13 cellular contexts compared by ENCODE assay signal in the genomic region with DNA sequence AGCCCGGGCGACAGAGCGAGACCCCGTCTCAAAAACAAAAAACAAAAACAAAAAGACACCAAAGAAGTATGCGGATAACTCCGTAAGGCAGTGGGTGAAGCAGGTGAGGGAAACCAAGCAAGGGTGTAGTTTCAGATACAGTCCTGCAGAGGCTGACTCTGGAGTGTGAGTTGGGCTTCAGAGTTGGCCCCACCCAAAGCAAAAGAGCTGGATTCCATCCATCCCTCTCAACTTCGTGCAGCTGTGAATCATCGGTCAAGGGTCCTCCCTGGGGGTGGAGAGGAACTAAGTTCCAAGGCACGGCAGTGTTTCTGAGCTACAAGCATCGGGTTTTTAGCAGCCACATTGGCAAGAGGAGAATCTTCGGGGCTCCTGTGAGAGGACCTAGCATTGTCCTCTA. TPM values are rescaled to one million over a fixed set of nuclear protein-coding genes. Genes with fewer than 3 reads are reported as not detected.
DNase-seq lines count a peak whose midpoint lies in the region; ATAC-seq, FAIRE-seq and TF ChIP-seq lines count a peak whose summit lies in the region.
"Had no signal": no experiment of that assay in that cellular context is flagged by ENCODE, and none has a peak within 500 bp of the region (broad histone marks: within the 10 kb centered on the region; RNA-seq: fewer than 3 reads in every experiment).

No MANE protein-coding gene starts in this region.

- peaks cover 16% of the 10 kb centered on the region for H3K36me3 Mint-ChIP-seq in Caco-2 (ENCODE audit: insufficient read depth, unreplicated experiment)

- POLR2A ChIA-PET in Caco-2 (lab: Charles Lee) (interaction anchor here (0.5 to 0.9 kb wide), 4 partner anchors 37 to 647 kb away, joined by 3 read pairs; no protein-coding TSS in a partner anchor), K562 (lab: Yijun Ruan, JAX) (no interaction called here)

- no peak overlapping the region for H2AFZ ChIP-seq in K562 (ENCODE audit: low read depth, low read length)

- peak overlapping the region; percentile 77 for H3K4me3 Mint-ChIP-seq in Caco-2 (ENCODE audit: unreplicated experiment)

- H3K9ac ChIP-seq in K562 (ENCODE audit: insufficient read depth in 1 of 2, low read depth in 2 of 2, low read length in 2 of 2) = no peak overlapping the region

- in situ Hi-C loops in K562 (cut with MboI) = no loop called here

- H3K36me3 ChIP-seq in Caco-2 (ENCODE audit: control insufficient read depth, insufficient read depth, low read length) (no peaks in the 10 kb centered on the region), K562 (ENCODE audit: control insufficient read depth, insufficient read depth, low read length) (no peaks in the 10 kb centered on the region)
- H3K36me3 ChIP-seq: left lung had no signal

- intact Hi-C loops in Caco-2 (cut with micrococcal nuclease; ENCODE audit: unreplicated experiment) (loop anchor here (2.0 to 10.0 kb wide), 2 partner anchors 122 to 620 kb away; a partner anchor contains a TSS), K562 (cut with micrococcal nuclease) (no loop called here)

- TF ChIP-seq RAD21 in K562 (CRISPR knock-in tag; conservative IDR thresholded peaks at IDR 0.05 in 1 of 2, IDR thresholded peaks at IDR 0.05 in 1 of 2) = no peak

- CTCF ChIA-PET in Caco-2 (lab: Charles Lee) = interaction anchor here (1.0 kb wide), 1 partner anchor 24 kb away, joined by 3 read pairs; no protein-coding TSS in a partner anchor
- CTCF ChIA-PET in K562 (lab: Yijun Ruan, JAX; ENCODE audit: low intra/inter-chr PET ratio) = no interaction called here

- BruUV-seq in Caco-2 (replicated peaks; lab: Mats Ljungman, UMichigan) (no TSS peak), K562 (replicated peaks; lab: Mats Ljungman, UMichigan) (no TSS peak)

- no peak for FAIRE-seq in K562 (lab: Jason Lieb, UNC)
- FAIRE-seq: GM12891 had no signal

- no peaks in the 10 kb centered on the region for H3K79me2 ChIP-seq in K562 (ENCODE audit: control insufficient read depth, insufficient read depth, low read length)

- peak; percentile 65 for ATAC-seq in K562
- ATAC-seq in omental fat pad (ENCODE audit: low FRiP score) = peak; percentile 43
- no peak for ATAC-seq in HG02938 (IDR thresholded peaks at IDR 0.05; ENCODE audit: unreplicated experiment)
- ATAC-seq: left lung had no signal

- H3K9me3 Mint-ChIP-seq in Caco-2 (ENCODE audit: unreplicated experiment) = no peaks in the 10 kb centered on the region

- no peaks in the 10 kb centered on the region for H3K27me3 ChIP-seq in Caco-2 (replicated peaks; ENCODE audit: control insufficient read depth, insufficient read depth, low read length)
- no peaks in the 10 kb centered on the region; a peak in 1 of 5 replicates for H3K27me3 ChIP-seq in K562 (ENCODE audit: control insufficient read depth in 2 of 2, insufficient read depth in 2 of 2, low read length in 2 of 2)

- H3K4me1 ChIP-seq in Caco-2 (peaks cover 33% of the 10 kb centered on the region), K562 (replicated peaks in 1 of 2; ENCODE audit: control insufficient read depth in 2 of 2, insufficient read depth in 2 of 2, low read length in 2 of 2) (no peaks in the 10 kb centered on the region)
- H3K4me1 ChIP-seq: left lung had no signal

- H3K4me3 ChIP-seq in Caco-2 (ENCODE audit: low read depth, low read length) (peak overlapping the region; percentile 40), K562 (no peak overlapping the region)
- H3K4me3 ChIP-seq: left lung had no signal

- TF ChIP-seq POLR2A in K562 (conservative IDR thresholded peaks at IDR 0.05) = no peak

- no peak overlapping the region for H3K27ac ChIP-seq in K562 (ENCODE audit: extremely low read depth, low read depth, low read length)
- H3K27ac ChIP-seq: left lung had no signal

- H3K4me2 ChIP-seq in K562 (ENCODE audit: insufficient read depth, low read length) = no peak overlapping the region

- H3K9me3 ChIP-seq in Caco-2 (no peaks in the 10 kb centered on the region), K562 (replicated peaks; ENCODE audit: control insufficient read depth, insufficient read depth, low read depth, low read length) (no peaks in the 10 kb centered on the region)
- H3K9me3 ChIP-seq: left lung had no signal

- TF ChIP-seq CTCF in Caco-2 (IDR thresholded peaks at IDR 0.05; ENCODE audit: insufficient read depth in 1 of 2, low read depth in 1 of 2, low read length in 1 of 2, severe bottlenecking in 1 of 2, unreplicated experiment in 1 of 2) = peak in 1 of 2 experiments; percentile 47
- no peak for TF ChIP-seq CTCF in K562 (IDR thresholded peaks at IDR 0.05 in 2 of 3, conservative IDR thresholded peaks at IDR 0.05 in 1 of 3; ENCODE audit: insufficient read depth in 2 of 3, low read depth in 1 of 3, low read length in 3 of 3)
- no peak for TF ChIP-seq CTCF in omental fat pad (IDR thresholded peaks at IDR 0.05)

- no peak for TF ChIP-seq EP300 in K562 (IDR thresholded peaks at IDR 0.05; ENCODE audit: low read length)

- DNase-seq in Caco-2 (peak; percentile 77 to 84), HT1080 (ENCODE audit: low read depth) (peak; percentile 36), K562 (ENCODE audit: extremely low read depth in 1 of 4, low spot score in 3 of 4) (peak in 2 of 4 experiments; percentile 3 to 6), omental fat pad (ENCODE audit: low spot score) (no peak), NCI-H2196 treated with DMSO at 0.1 percent for 48 hours (lab: John Stamatoyannopoulos, UW; ENCODE audit: unreplicated experiment) (no peak), GF-D8 (lab: John Stamatoyannopoulos, UW) (no peak)
- DNase-seq: head of caudate nucleus, left lung, NCI-H2227 treated with DMSO at 0.1 percent for 48 hours, OCI-M1 had no signal

- 0% methylated on average over 11 of the region's 11 CpGs for WGBS in K562 (ENCODE audit: insufficient coverage, low coverage, missing lambda C conversion rate)

- no peaks in the 10 kb centered on the region for H3K27me3 Mint-ChIP-seq in Caco-2 (ENCODE audit: insufficient read depth, unreplicated experiment)

- H3K9me1 ChIP-seq in K562 (ENCODE audit: control insufficient read depth, insufficient read depth, low read length) = no peaks in the 10 kb centered on the region

- H4K20me1 ChIP-seq in K562 (replicated peaks; ENCODE audit: control insufficient read depth, insufficient read depth, low read length) = no peaks in the 10 kb centered on the region

- H3K27ac Mint-ChIP-seq in Caco-2 (ENCODE audit: unreplicated experiment) = peak overlapping the region; percentile 92

- peaks cover 16% of the 10 kb centered on the region for H3K4me1 Mint-ChIP-seq in Caco-2 (ENCODE audit: low read depth, unreplicated experiment)

TF ChIP-seq in K562, 482 proteins besides CTCF, POLR2A, EP300 and RAD21 (continues in another document):
- TF ChIP-seq ZNF445 (CRISPR knock-in tag; IDR thresholded peaks at IDR 0.05; ENCODE audit: low read depth) (no peak), ZNF431 (CRISPR knock-in tag; IDR thresholded peaks at IDR 0.05) (no peak), RBFOX2 (IDR thresholded peaks at IDR 0.05; ENCODE audit: low read depth, low read length) (no peak), PHF20 (IDR thresholded peaks at IDR 0.05; ENCODE audit: partially characterized antibody) (no peak), CHD1 (IDR thresholded peaks at IDR 0.05; ENCODE audit: low read length) (no peak)
- TF ChIP-seq, protein P1, sequence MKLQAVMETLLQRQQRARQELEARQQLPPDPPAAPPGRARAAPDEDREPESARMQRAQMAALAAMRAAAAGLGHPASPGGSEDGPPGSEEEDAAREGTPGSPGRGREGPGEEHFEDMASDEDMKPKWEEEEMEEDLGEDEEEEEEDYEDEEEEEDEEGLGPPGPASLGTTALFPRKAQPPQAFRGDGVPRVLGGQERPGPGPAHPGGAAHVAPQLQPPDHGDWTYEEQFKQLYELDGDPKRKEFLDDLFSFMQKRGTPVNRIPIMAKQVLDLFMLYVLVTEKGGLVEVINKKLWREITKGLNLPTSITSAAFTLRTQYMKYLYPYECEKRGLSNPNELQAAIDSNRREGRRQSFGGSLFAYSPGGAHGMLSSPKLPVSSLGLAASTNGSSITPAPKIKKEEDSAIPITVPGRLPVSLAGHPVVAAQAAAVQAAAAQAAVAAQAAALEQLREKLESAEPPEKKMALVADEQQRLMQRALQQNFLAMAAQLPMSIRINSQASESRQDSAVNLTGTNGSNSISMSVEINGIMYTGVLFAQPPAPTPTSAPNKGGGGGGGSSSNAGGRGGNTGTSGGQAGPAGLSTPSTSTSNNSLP (IDR thresholded peaks at IDR 0.05; ENCODE audit: borderline replicate concordance, low read depth, low read length) = no peak

RNA-seq across cellular contexts. Expression of a gene that starts 43.9 kb away (rescaled TPM):
- total RNA-seq in Caco-2 (2022) (not detected in 2 replicates), K562 (2014; rRNA removed) (not detected in 2 replicates), K562 (2014; rRNA removed; fragmentation: Illumina TruSeq; extraction: Trizol) (not detected in 2 replicates), K562 (2015; rRNA removed; fragmentation: Illumina TruSeq; extraction: Trizol) (not detected in 2 replicates), K562 (2021) (not detected in 2 replicates), omental fat pad (not detected)
- not detected in 2 replicates for total RNA-seq in HT1080 (2014; rRNA removed; shearing (Covaris generic))
- not detected in 2 replicates for polyA plus RNA-seq in HT1080 (2015; cell fraction: cytosol; rRNA removed)
- polyA plus RNA-seq in HT1080 (2015; cell fraction: nucleus; rRNA removed) = not detected in 2 replicates
- total RNA-seq in K562 (2011; cell fraction: chromatin; rRNA removed; ENCODE audit: low replicate concordance) = not detected in 2 replicates
- total RNA-seq in K562 (2011; cell fraction: nucleolus; rRNA removed) = not detected in 2 replicates
- total RNA-seq in K562 (2011; cell fraction: nucleoplasm; rRNA removed) = not detected in 2 replicates
- polyA plus RNA-seq in K562 (2011; rRNA removed) (not detected in 2 replicates), K562 (2014; fragmentation: Illumina TruSeq; extraction: Trizol) (0.07 TPM in 1 of 2 replicates, not detected in the other), K562 (2014; fragmentation: Nextera tagmentation; extraction: Ambion mirVana) (not detected), K562 (2014; rRNA removed) (not detected in 2 replicates)
- polyA plus RNA-seq in K562 (2011; cell fraction: cytosol; rRNA removed) = not detected in 2 replicates
- polyA plus RNA-seq in K562 (2011; cell fraction: nucleus; rRNA removed) = not detected in 2 replicates
- polyA plus RNA-seq in K562 (2012) = not detected in 2 replicates
- polyA minus RNA-seq in K562 (2011; rRNA and poly(A)+ RNA removed) = not detected in 2 replicates
- polyA minus RNA-seq in K562 (2011; cell fraction: cytosol; rRNA and poly(A)+ RNA removed) = not detected in 2 replicates
- not detected in 2 replicates for polyA minus RNA-seq in K562 (2011; cell fraction: nucleus; rRNA and poly(A)+ RNA removed)
- total RNA-seq: left lung; T-helper 1 cell treated with Interleukin-12 subunit alpha and Interleukin-12 subunit beta and Interleukin-4 antibody, amounts not matched to agents 30 ng/mL and 1 ng/mL, for 36 hours had no signal

Comparison
In these comparisons a context has a peak if more than half of its experiments do, and no peak if none do; other contexts are left out.
1. DNase-seq: peak in Caco-2 (2 of 2) and HT1080 (single experiment); none in omental fat pad (single experiment), NCI-H2196 treated with DMSO at 0.1 percent for 48 hours (single experiment) and GF-D8 (single experiment).